In the genomic region with DNA sequence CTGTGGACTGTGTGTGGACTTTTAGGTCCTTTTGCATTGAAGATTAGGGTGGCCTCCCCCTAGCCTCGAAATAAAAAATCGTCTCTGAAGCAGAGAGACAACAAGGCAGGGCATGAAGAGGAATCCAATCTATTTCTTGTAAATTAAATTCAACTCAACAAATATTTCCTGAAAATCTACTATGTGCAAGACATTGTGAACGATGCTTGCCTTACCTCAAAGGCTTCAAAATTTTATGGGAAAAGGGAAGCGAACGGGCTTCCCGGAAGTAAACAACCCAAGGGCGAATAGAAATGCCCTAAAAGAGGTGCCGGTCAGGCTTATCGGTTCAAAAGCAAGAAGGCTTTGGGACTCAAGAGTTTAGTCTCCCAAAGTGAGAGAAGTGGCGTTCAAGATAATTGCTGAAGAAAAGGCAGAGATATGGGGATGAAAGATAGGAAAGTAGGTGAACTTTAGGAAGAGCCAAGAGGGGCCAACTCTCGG, we compare ENCODE assay signal across 8 cellular contexts. TPM values are rescaled to one million over a fixed set of nuclear protein-coding genes. Genes with fewer than 3 reads are reported as not detected.
DNase-seq lines count a peak whose midpoint lies in the region; ATAC-seq and TF ChIP-seq lines count a peak whose summit lies in the region.

No MANE protein-coding gene starts in this region.

- H3K4me2 ChIP-seq in hepatocyte (peak overlapping the region; percentile 75), smooth muscle cell (peak overlapping the region; percentile 89)

- peak overlapping the region; percentile 48 for H2AFZ ChIP-seq in hepatocyte
- H2AFZ ChIP-seq in smooth muscle cell (ENCODE audit: low read depth): peak overlapping the region; percentile 91

- peaks cover 6% of the 10 kb centered on the region for H3F3A ChIP-seq in smooth muscle cell (ENCODE audit: low read depth)

- H3K4me1 Mint-ChIP-seq in IgD-negative memory B cell: peaks cover 13 to 24% (median 13%) of the 10 kb centered on the region in 3 donors

- H4K20me1 ChIP-seq in hepatocyte (ENCODE audit: insufficient read depth, poor library complexity, severe bottlenecking) (no peaks in the 10 kb centered on the region), smooth muscle cell (ENCODE audit: low read depth) (peaks cover 6% of the 10 kb centered on the region)

- peak overlapping the region; percentile 98 for H3K9ac ChIP-seq in smooth muscle cell (ENCODE audit: low read depth)

- H3K9me2 ChIP-seq in hepatocyte (replicated peaks; ENCODE audit: insufficient read depth): no peaks in the 10 kb centered on the region

- peak overlapping the region; percentile 83 to 98 (median 92) for H3K4me3 Mint-ChIP-seq in IgD-negative memory B cell

- WGBS in hepatocyte (ENCODE audit: low lambda C conversion rate, missing lambda C conversion rate): under 1% methylated on average over 11 of the region's 11 CpGs
- WGBS in smooth muscle cell (ENCODE audit: low lambda C conversion rate): 3% methylated on average over 11 of the region's 11 CpGs

- TF ChIP-seq CTCF in WERI-Rb-1 (IDR thresholded peaks at IDR 0.05; ENCODE audit: low read depth, low read length): no peak
- no peak for TF ChIP-seq CTCF in hepatocyte (IDR thresholded peaks at IDR 0.05; ENCODE audit: poor library complexity)
- no peak for TF ChIP-seq CTCF in smooth muscle cell (IDR thresholded peaks at IDR 0.05; ENCODE audit: borderline replicate concordance, insufficient read depth, poor library complexity, severe bottlenecking)

- no peaks in the 10 kb centered on the region for H3K27me3 Mint-ChIP-seq in IgD-negative memory B cell

- ATAC-seq in HG02938 (IDR thresholded peaks at IDR 0.05; ENCODE audit: unreplicated experiment): no peak

- DNase-seq in NCI-H446 (lab: John Stamatoyannopoulos, UW) (peak; percentile 46 to 48), NCI-H446 treated with DMSO at 0.1 percent for 48 hours (lab: John Stamatoyannopoulos, UW) (no peak), WERI-Rb-1 (no peak), hepatocyte (ENCODE audit: low spot score) (no peak), smooth muscle cell (lab: John Stamatoyannopoulos, UW; ENCODE audit: unreplicated experiment) (no peak), COLO668 (lab: John Stamatoyannopoulos, UW; ENCODE audit: unreplicated experiment) (no peak)

- peak overlapping the region; percentile 81 to 98 (median 98) for H3K27ac Mint-ChIP-seq in IgD-negative memory B cell

- H3K36me3 ChIP-seq in WERI-Rb-1: no peaks in the 10 kb centered on the region
- no peaks in the 10 kb centered on the region for H3K36me3 ChIP-seq in hepatocyte (replicated peaks; ENCODE audit: insufficient read depth, low read depth)
- no peaks in the 10 kb centered on the region for H3K36me3 ChIP-seq in smooth muscle cell (ENCODE audit: low read depth)

- H3K9me3 ChIP-seq in WERI-Rb-1 (ENCODE audit: severe bottlenecking) (no peaks in the 10 kb centered on the region), hepatocyte (ENCODE audit: low read depth) (no peaks in the 10 kb centered on the region), smooth muscle cell (replicated peaks; ENCODE audit: low read depth) (no peaks in the 10 kb centered on the region)

- no peaks in the 10 kb centered on the region for H3K9me3 Mint-ChIP-seq in IgD-negative memory B cell

- H3K79me2 ChIP-seq in hepatocyte: peaks cover 22% of the 10 kb centered on the region
- peaks cover 18% of the 10 kb centered on the region for H3K79me2 ChIP-seq in smooth muscle cell (ENCODE audit: low read depth)

- H3K27ac ChIP-seq in WERI-Rb-1 (peak overlapping the region; percentile 93), hepatocyte (peak overlapping the region; percentile 13), smooth muscle cell (ENCODE audit: low read depth) (peak overlapping the region; percentile 96)

- peaks cover 1% of the 10 kb centered on the region for H3K36me3 Mint-ChIP-seq in IgD-negative memory B cell

- H3K4me3 ChIP-seq in WERI-Rb-1 (ENCODE audit: low read depth, low read length) (peak overlapping the region; percentile 93), hepatocyte (peak overlapping the region; percentile 32), smooth muscle cell (peak overlapping the region; percentile 79)

- H3K4me1 ChIP-seq in hepatocyte (ENCODE audit: insufficient read depth) (no peaks in the 10 kb centered on the region), smooth muscle cell (ENCODE audit: low read depth) (peaks cover 8% of the 10 kb centered on the region)

- H3K27me3 ChIP-seq in WERI-Rb-1 (ENCODE audit: insufficient read depth, low read depth, severe bottlenecking): no peaks in the 10 kb centered on the region
- no peaks in the 10 kb centered on the region for H3K27me3 ChIP-seq in hepatocyte
- no peaks in the 10 kb centered on the region for H3K27me3 ChIP-seq in smooth muscle cell (ENCODE audit: low read depth)

RNA-seq across cellular contexts. Expression of a gene that starts 0.5 kb away (rescaled TPM):
- polyA plus RNA-seq in IgD-negative memory B cell (not detected), hepatocyte (0.71 and 1.0 TPM in 2 replicates), smooth muscle cell (0.51 and 0.91 TPM in 2 replicates)
- total RNA-seq in hepatocyte (1.3 and 1.8 TPM in 2 replicates), smooth muscle cell (1.2 and 1.4 TPM in 2 replicates)

RNA-seq across cellular contexts. Expression of a gene that starts 0.8 kb away (rescaled TPM):
- polyA plus RNA-seq in IgD-negative memory B cell: 19.0 TPM
- total RNA-seq in hepatocyte: 19.6 and 29.0 TPM in 2 replicates
- polyA plus RNA-seq in hepatocyte: 23.4 and 40.8 TPM in 2 replicates
- total RNA-seq in smooth muscle cell: 28.1 and 32.4 TPM in 2 replicates
- 32.8 and 36.1 TPM in 2 replicates for polyA plus RNA-seq in smooth muscle cell

RNA-seq across cellular contexts. Expression of a gene that starts 48.2 kb away (rescaled TPM):
- 0.19 TPM for polyA plus RNA-seq in IgD-negative memory B cell
- total RNA-seq in hepatocyte: 30.0 and 32.2 TPM in 2 replicates
- 13.2 and 23.4 TPM in 2 replicates for polyA plus RNA-seq in hepatocyte
- 5.2 and 5.6 TPM in 2 replicates for total RNA-seq in smooth muscle cell
- polyA plus RNA-seq in smooth muscle cell: 4.2 and 6.3 TPM in 2 replicates

Comparison
In these comparisons a context has a peak if more than half of its experiments do, and no peak if none do; other contexts are left out.
1. DNase-seq: peak in NCI-H446 (2 of 2); none in NCI-H446 treated with DMSO at 0.1 percent for 48 hours (single experiment), WERI-Rb-1 (single experiment), hepatocyte (single experiment), smooth muscle cell (single experiment) and COLO668 (single experiment).
2. H3K27ac ChIP-seq: peak in every context shown above with its lines; median percentile 96 in smooth muscle cell; 93 in WERI-Rb-1; 13 in hepatocyte.
3. H3K4me3 ChIP-seq: peak in every context shown above with its lines; median percentile 93 in WERI-Rb-1; 79 in smooth muscle cell; 32 in hepatocyte.